In the genomic region with DNA sequence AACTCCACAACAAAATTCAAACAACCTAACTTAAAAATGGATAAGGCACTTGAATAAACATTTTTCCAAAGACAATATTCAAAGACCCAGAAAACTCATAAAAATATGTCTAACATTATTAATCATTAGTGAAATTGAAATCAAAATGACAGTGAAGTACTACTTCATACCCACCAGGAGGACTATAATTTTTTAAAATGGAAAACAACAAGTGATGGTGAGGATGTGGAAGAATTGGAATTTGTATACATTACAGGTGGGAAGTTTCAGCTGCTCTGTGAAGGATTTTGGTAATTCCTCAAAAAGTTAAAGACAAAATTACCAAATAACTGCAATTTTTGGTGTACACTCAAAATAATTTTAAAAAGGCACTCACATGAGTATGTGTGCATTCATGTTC, we compare ENCODE assay signal across 28 cellular contexts.
"Had no signal": no experiment of that assay in that cellular context is flagged by ENCODE, and none has a peak within 500 bp of the region (broad histone marks: within the 10 kb centered on the region; RNA-seq: fewer than 3 reads in every experiment).

No MANE protein-coding gene starts in this region.

- H3K9me3 ChIP-seq: adrenal gland, body of pancreas had no signal

- H3K9me3 Mint-ChIP-seq: activated naive CD4-positive, alpha-beta T cell treated with anti-CD3 and anti-CD28 coated beads, Interleukin-2, amount 50 U/mL, for 24 hours had no signal

- H3K27me3 ChIP-seq: adrenal gland, body of pancreas had no signal

- H3K36me3 ChIP-seq: adrenal gland had no signal

- H3K27me3 Mint-ChIP-seq: activated CD4-positive, alpha-beta memory T cell treated with anti-CD3 and anti-CD28 coated beads for 36 hours; activated CD4-positive, alpha-beta T cell treated with anti-CD3 and anti-CD28 coated beads for 36 hours; activated CD4-positive, alpha-beta T cell treated with anti-CD3 and anti-CD28 coated beads, Interleukin-2, amount 10 ng/mL, durations not matched to agents 24 days and 14 days; activated CD8-positive, alpha-beta memory T cell treated with anti-CD3 and anti-CD28 coated beads, Interleukin-2, amount 10 ng/mL, durations not matched to agents 7 days and 5 days; activated naive CD4-positive, alpha-beta T cell treated with anti-CD3 and anti-CD28 coated beads, Interleukin-2, amount 50 U/mL, for 24 hours; activated naive CD8-positive, alpha-beta T cell treated with anti-CD3 and anti-CD28 coated beads for 36 hours; activated naive CD8-positive, alpha-beta T cell treated with anti-CD3 and anti-CD28 coated beads, Interleukin-2, amount 50 U/mL, for 24 hours; effector memory CD8-positive, alpha-beta T cell had no signal

- H3K36me3 Mint-ChIP-seq: activated CD4-positive, alpha-beta memory T cell treated with anti-CD3 and anti-CD28 coated beads for 36 hours; activated CD8-positive, alpha-beta memory T cell treated with anti-CD3 and anti-CD28 coated beads, Interleukin-2, amount 10 ng/mL, durations not matched to agents 7 days and 5 days; activated naive CD4-positive, alpha-beta T cell treated with anti-CD3 and anti-CD28 coated beads, Interleukin-2, amount 50 U/mL, for 24 hours; activated naive CD8-positive, alpha-beta T cell treated with anti-CD3 and anti-CD28 coated beads for 36 hours had no signal

- DNase-seq: activated CD4-positive, alpha-beta memory T cell treated with anti-CD3 and anti-CD28 coated beads for 36 hours; activated CD4-positive, alpha-beta T cell treated with anti-CD3 and anti-CD28 coated beads for 36 hours; activated CD4-positive, alpha-beta T cell treated with anti-CD3 and anti-CD28 coated beads, Interleukin-2, amount 10 ng/mL, durations not matched to agents 24 days and 14 days; activated CD4-positive, CD25-positive, alpha-beta regulatory T cell; activated CD4-positive, CD25-positive, alpha-beta regulatory T cell treated with anti-CD3 and anti-CD28 coated beads, Interleukin-2, amount 50 U/mL, for 72 hours; activated CD8-positive, alpha-beta memory T cell treated with anti-CD3 and anti-CD28 coated beads, Interleukin-2, amount 10 ng/mL, durations not matched to agents 7 days and 5 days; activated CD8-positive, alpha-beta memory T cell treated with anti-CD3 and anti-CD28 coated beads, Interleukin-2, amount 50 U/mL, for 4 hours; activated CD8-positive, alpha-beta T cell treated with anti-CD3 and anti-CD28 coated beads, Interleukin-2, amount 10 ng/mL, durations not matched to agents 7 days and 5 days; activated effector memory CD4-positive, alpha-beta T cell treated with anti-CD3 and anti-CD28 coated beads, Interleukin-2, amount 50 U/mL, for 16 hours; activated naive CD4-positive, alpha-beta T cell treated with anti-CD3 and anti-CD28 coated beads for 36 hours; activated naive CD8-positive, alpha-beta T cell treated with anti-CD3 and anti-CD28 coated beads for 36 hours; activated naive CD8-positive, alpha-beta T cell treated with anti-CD3 and anti-CD28 coated beads, Interleukin-2, amount 50 U/mL, for 24 hours; activated T-cell treated with anti-CD3 and anti-CD28 coated beads, Interleukin-2, amount 50 U/mL, for 1 hour; activated T-cell treated with anti-CD3 and anti-CD28 coated beads, Interleukin-2, amount 50 U/mL, for 48 hours; adrenal gland; amygdala; aorta; body of pancreas; caudate nucleus; cortex of kidney; dermis blood vessel endothelial cell; effector CD4-positive, alpha-beta T cell; effector memory CD8-positive, alpha-beta T cell; foreskin fibroblast; T-helper 2 cell had no signal

- H3K4me3 ChIP-seq: adrenal gland, body of pancreas had no signal

- H3K27ac Mint-ChIP-seq: activated CD4-positive, alpha-beta memory T cell treated with anti-CD3 and anti-CD28 coated beads for 36 hours; activated CD4-positive, alpha-beta T cell treated with anti-CD3 and anti-CD28 coated beads for 36 hours; activated CD4-positive, alpha-beta T cell treated with anti-CD3 and anti-CD28 coated beads, Interleukin-2, amount 10 ng/mL, durations not matched to agents 24 days and 14 days; activated CD8-positive, alpha-beta memory T cell treated with anti-CD3 and anti-CD28 coated beads, Interleukin-2, amount 10 ng/mL, durations not matched to agents 7 days and 5 days; activated CD8-positive, alpha-beta T cell treated with anti-CD3 and anti-CD28 coated beads, Interleukin-2, amount 10 ng/mL, durations not matched to agents 7 days and 5 days; activated naive CD4-positive, alpha-beta T cell treated with anti-CD3 and anti-CD28 coated beads for 36 hours; activated naive CD4-positive, alpha-beta T cell treated with anti-CD3 and anti-CD28 coated beads, Interleukin-2, amount 50 U/mL, for 24 hours; activated naive CD8-positive, alpha-beta T cell treated with anti-CD3 and anti-CD28 coated beads for 36 hours; activated naive CD8-positive, alpha-beta T cell treated with anti-CD3 and anti-CD28 coated beads, Interleukin-2, amount 50 U/mL, for 24 hours; activated T-helper 1 cell treated with anti-CD3 and anti-CD28 coated beads, Interleukin-12 subunit alpha, Interleukin-12 subunit beta, Interleukin-2, Interleukin-4 antibody, amounts not matched to agents 30 ng/mL and 10 ng/mL and 1 ng/mL, durations not matched to agents 14 hours and 24 hours and 36 hours; activated T-helper 2 cell treated with anti-CD3 and anti-CD28 coated beads, Interferon-gamma antibody, Interleukin-2, Interleukin-4, amounts not matched to agents 10 μg/mL and 5 μg/mL and 100 μg/mL, durations not matched to agents 14 hours and 24 hours and 36 hours; effector memory CD8-positive, alpha-beta T cell had no signal

- H3K4me3 Mint-ChIP-seq: activated CD4-positive, alpha-beta memory T cell treated with anti-CD3 and anti-CD28 coated beads for 36 hours; activated CD4-positive, alpha-beta T cell treated with anti-CD3 and anti-CD28 coated beads for 36 hours; activated CD4-positive, alpha-beta T cell treated with anti-CD3 and anti-CD28 coated beads, Interleukin-2, amount 10 ng/mL, durations not matched to agents 24 days and 14 days; activated CD8-positive, alpha-beta memory T cell treated with anti-CD3 and anti-CD28 coated beads, Interleukin-2, amount 10 ng/mL, durations not matched to agents 7 days and 5 days; activated CD8-positive, alpha-beta T cell treated with anti-CD3 and anti-CD28 coated beads, Interleukin-2, amount 10 ng/mL, durations not matched to agents 7 days and 5 days; activated naive CD4-positive, alpha-beta T cell treated with anti-CD3 and anti-CD28 coated beads for 36 hours; activated naive CD4-positive, alpha-beta T cell treated with anti-CD3 and anti-CD28 coated beads, Interleukin-2, amount 50 U/mL, for 24 hours; activated naive CD8-positive, alpha-beta T cell treated with anti-CD3 and anti-CD28 coated beads for 36 hours; activated naive CD8-positive, alpha-beta T cell treated with anti-CD3 and anti-CD28 coated beads, Interleukin-2, amount 50 U/mL, for 24 hours; activated T-helper 1 cell treated with anti-CD3 and anti-CD28 coated beads, Interleukin-12 subunit alpha, Interleukin-12 subunit beta, Interleukin-2, Interleukin-4 antibody, amounts not matched to agents 30 ng/mL and 10 ng/mL and 1 ng/mL, durations not matched to agents 14 hours and 24 hours and 36 hours; effector memory CD8-positive, alpha-beta T cell had no signal

- H3K4me1 Mint-ChIP-seq: activated CD4-positive, alpha-beta T cell treated with anti-CD3 and anti-CD28 coated beads for 36 hours; activated CD4-positive, alpha-beta T cell treated with anti-CD3 and anti-CD28 coated beads, Interleukin-2, amount 10 ng/mL, durations not matched to agents 24 days and 14 days; activated CD8-positive, alpha-beta memory T cell treated with anti-CD3 and anti-CD28 coated beads, Interleukin-2, amount 10 ng/mL, durations not matched to agents 7 days and 5 days; activated naive CD4-positive, alpha-beta T cell treated with anti-CD3 and anti-CD28 coated beads, Interleukin-2, amount 50 U/mL, for 24 hours; activated naive CD8-positive, alpha-beta T cell treated with anti-CD3 and anti-CD28 coated beads for 36 hours; activated naive CD8-positive, alpha-beta T cell treated with anti-CD3 and anti-CD28 coated beads, Interleukin-2, amount 50 U/mL, for 24 hours had no signal

- H3K4me1 ChIP-seq: adrenal gland, body of pancreas had no signal
